1 cellular context compared by ENCODE assay signal in genomic region chr3:146701246-146701645, GRCh38.
TF ChIP-seq lines count a peak whose summit lies in the region.

No MANE protein-coding gene starts in this region.

TF ChIP-seq in H1, 55 proteins besides CTCF, POLR2A, EP300 and RAD21 (continued from another document):
- TF ChIP-seq TAF1 (IDR thresholded peaks at IDR 0.05; ENCODE audit: low read depth, low read length) (no peak), USF2 (IDR thresholded peaks at IDR 0.05; ENCODE audit: low read length) (no peak), CHD1 (IDR thresholded peaks at IDR 0.05; ENCODE audit: low read depth, low read length) (no peak), SIRT6 (IDR thresholded peaks at IDR 0.05; ENCODE audit: low read length) (no peak), SP4 (IDR thresholded peaks at IDR 0.05; ENCODE audit: low read length) (no peak), TCF12 (IDR thresholded peaks at IDR 0.05; ENCODE audit: low read depth, low read length) (no peak), RXRA (IDR thresholded peaks at IDR 0.05; ENCODE audit: insufficient read depth, low read depth, low read length) (no peak), YY1 (IDR thresholded peaks at IDR 0.05; ENCODE audit: low read depth, low read length) (no peak)
- TF ChIP-seq, protein P1, sequence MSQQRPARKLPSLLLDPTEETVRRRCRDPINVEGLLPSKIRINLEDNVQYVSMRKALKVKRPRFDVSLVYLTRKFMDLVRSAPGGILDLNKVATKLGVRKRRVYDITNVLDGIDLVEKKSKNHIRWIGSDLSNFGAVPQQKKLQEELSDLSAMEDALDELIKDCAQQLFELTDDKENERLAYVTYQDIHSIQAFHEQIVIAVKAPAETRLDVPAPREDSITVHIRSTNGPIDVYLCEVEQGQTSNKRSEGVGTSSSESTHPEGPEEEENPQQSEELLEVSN (IDR thresholded peaks at IDR 0.05): no peak
